12 cellular contexts compared by ENCODE assay signal in genomic region chr16:84724619-84725307, GRCh38. TPM values are rescaled to one million over a fixed set of nuclear protein-coding genes. Genes with fewer than 3 reads are reported as not detected.
DNase-seq lines count a peak whose midpoint lies in the region; ATAC-seq, FAIRE-seq and TF ChIP-seq lines count a peak whose summit lies in the region.
"Had no signal": no experiment of that assay in that cellular context is flagged by ENCODE, and none has a peak within 500 bp of the region (broad histone marks: within the 10 kb centered on the region; RNA-seq: fewer than 3 reads in every experiment).

No MANE protein-coding gene starts in this region.

- peak; percentile 25 for DNase-seq in GM13977 (ENCODE audit: low spot score)
- peak; percentile 37 for DNase-seq in iris pigment epithelial cell (ENCODE audit: low read depth)
- no peak for DNase-seq in NCI-H510A treated with DMSO at 0.1 percent for 48 hours (lab: John Stamatoyannopoulos, UW)
- DNase-seq in sciatic nerve (ENCODE audit: low spot score) = no peak
- no peak for DNase-seq in kidney
- DNase-seq: DMS79, NCI-H187, SW 1271 had no signal

- no peaks in the 10 kb centered on the region for H3K27me3 ChIP-seq in BLaER1 treated with 17β-estradiol and CSF1 and Interleukin-3, amounts not matched to agents 10 nM and 100 nM
- no peaks in the 10 kb centered on the region for H3K27me3 ChIP-seq in SU-DHL-6 (ENCODE audit: low read length)

- TF ChIP-seq CTCF in GM13977 (IDR thresholded peaks at IDR 0.05; ENCODE audit: extremely low read depth, insufficient read depth, missing control alignments) (peak; percentile 2), SU-DHL-6 (IDR thresholded peaks at IDR 0.05; ENCODE audit: insufficient read depth, low read length, poor library complexity, severe bottlenecking) (no peak), kidney (IDR thresholded peaks at IDR 0.05; ENCODE audit: borderline replicate concordance, extremely low read depth, insufficient read depth) (no peak)

- H2AFZ ChIP-seq in SU-DHL-6 (ENCODE audit: low read depth, low read length, severe bottlenecking) = no peak overlapping the region

- no peak for FAIRE-seq in kidney (lab: Jason Lieb, UNC)
- FAIRE-seq: frontal cortex had no signal

- H3K27ac ChIP-seq in BLaER1 treated with 17β-estradiol and CSF1 and Interleukin-3, amounts not matched to agents 10 nM and 100 nM = peak overlapping the region in 8 of 11 experiments; percentile 13 to 90 (median 86); a peak in 12 of 22 replicates
- H3K27ac ChIP-seq in SU-DHL-6 (ENCODE audit: low read depth, low read length) (peak overlapping the region; percentile 42), kidney (ENCODE audit: low read depth in 2 of 2, low read length in 2 of 2) (no peak overlapping the region)

- H3K4me1 ChIP-seq in BLaER1 treated with 17β-estradiol and CSF1 and Interleukin-3, amounts not matched to agents 10 nM and 100 nM = peaks cover 74 to 97% (median 84%) of the 10 kb centered on the region in 10 experiments
- H3K4me1 ChIP-seq in kidney (ENCODE audit: control insufficient read depth in 1 of 2, insufficient read depth in 1 of 2, low read depth in 1 of 2, low read length in 2 of 2) = peaks cover 16 to 30% of the 10 kb centered on the region in 2 donors

- in situ Hi-C loops in GM13977 (cut with MboI; ENCODE audit: low pct_unique_long_range_greater_than_20kb, low sequenced_read_pairs, unreplicated experiment) = loop anchor here (5.0 kb wide), 1 partner anchor 217 kb away; no protein-coding TSS in a partner anchor

- H3K9me2 ChIP-seq in SU-DHL-6 (replicated peaks; ENCODE audit: insufficient read depth, low read length) = no peaks in the 10 kb centered on the region

- H3K4me2 ChIP-seq in BLaER1 treated with 17β-estradiol and CSF1 and Interleukin-3, amounts not matched to agents 10 nM and 100 nM = peak overlapping the region; percentile 83 to 97 (median 95)
- peak overlapping the region; percentile 1 for H3K4me2 ChIP-seq in SU-DHL-6 (ENCODE audit: low read depth, low read length, poor library complexity, severe bottlenecking)

- H3K79me2 ChIP-seq in SU-DHL-6 (ENCODE audit: insufficient read depth, low read length) = peaks cover 99% of the 10 kb centered on the region

- intact Hi-C loops in sciatic nerve (cut with DNase I) (loop anchor here (5.0 kb wide), 3 partner anchors 47 to 607 kb away; partner anchors contain the start of gene MBTPS1), kidney (cut with DNase I) (loop anchor here (10.0 kb wide), 1 partner anchor 50 kb away; no protein-coding TSS in a partner anchor)

- H3K4me3 ChIP-seq in BLaER1 treated with 17β-estradiol and CSF1 and Interleukin-3, amounts not matched to agents 10 nM and 100 nM = no peak overlapping the region
- H3K4me3 ChIP-seq in SU-DHL-6 (ENCODE audit: insufficient read depth, low read length, poor library complexity, severe bottlenecking) (no peak overlapping the region), kidney (ENCODE audit: low read length in 2 of 2) (no peak overlapping the region)

- peaks cover 51% of the 10 kb centered on the region for H3F3A ChIP-seq in SU-DHL-6 (ENCODE audit: insufficient read depth)

- H3K9ac ChIP-seq in BLaER1 treated with 17β-estradiol and CSF1 and Interleukin-3, amounts not matched to agents 10 nM and 100 nM = peak overlapping the region in 5 of 11 experiments; percentile 12 to 79 (median 75); a peak in 5 of 22 replicates
- H3K9ac ChIP-seq in SU-DHL-6 (ENCODE audit: low read length) (no peak overlapping the region), kidney (ENCODE audit: low read length in 2 of 2) (no peak overlapping the region)

- peaks cover 5 to 36% (median 25%) of the 10 kb centered on the region in 11 experiments; a peak in 19 of 22 replicates for H3K36me3 ChIP-seq in BLaER1 treated with 17β-estradiol and CSF1 and Interleukin-3, amounts not matched to agents 10 nM and 100 nM
- 0 out of 2 replicates have a peak, but pooled peaks cover 2% of the 10 kb centered on the region for H3K36me3 ChIP-seq in SU-DHL-6 (ENCODE audit: low read length)
- H3K36me3 ChIP-seq in kidney (ENCODE audit: control insufficient read depth in 1 of 2, insufficient read depth in 2 of 2, low read length in 2 of 2) = no peaks in the 10 kb centered on the region

- no peaks in the 10 kb centered on the region for H3K9me3 ChIP-seq in BLaER1 treated with 17β-estradiol and CSF1 and Interleukin-3, amounts not matched to agents 10 nM and 100 nM (replicated peaks in 1 of 11)
- H3K9me3 ChIP-seq in SU-DHL-6 (ENCODE audit: insufficient read depth, low read length) = no peaks in the 10 kb centered on the region
- H3K9me3 ChIP-seq in kidney (ENCODE audit: control insufficient read depth in 1 of 2, low read length in 2 of 2) = no peaks in the 10 kb centered on the region

- H4K20me1 ChIP-seq in BLaER1 treated with 17β-estradiol and CSF1 and Interleukin-3, amounts not matched to agents 10 nM and 100 nM = peaks cover 68 to 100% (median 100%) of the 10 kb centered on the region in 11 experiments
- peaks cover 16% of the 10 kb centered on the region; the same call in 1 of the 2 replicates for H4K20me1 ChIP-seq in SU-DHL-6 (ENCODE audit: low read depth, low read length)

- no peak for ATAC-seq in GM18502 (IDR thresholded peaks at IDR 0.05; ENCODE audit: poor library complexity, unreplicated experiment)
- no peak for ATAC-seq in sciatic nerve

RNA-seq across cellular contexts. Expression of gene USP10, which starts 25.0 kb away (rescaled TPM):
- total RNA-seq in sciatic nerve (72.2 TPM), kidney (79.5 TPM)
- 36.8 TPM for polyA plus RNA-seq in kidney (ENCODE audit: insufficient read depth, low read depth, low replicate concordance)

Comparison
In these comparisons a context has a peak if more than half of its experiments do, and no peak if none do; other contexts are left out.
1. H3K27ac ChIP-seq: peak in BLaER1 treated with 17β-estradiol and CSF1 and Interleukin-3, amounts not matched to agents 10 nM and 100 nM (8 of 11) and SU-DHL-6 (single experiment); none in kidney (0 of 2).
2. DNase-seq: peak in GM13977 (single experiment) and iris pigment epithelial cell (single experiment); none in NCI-H510A treated with DMSO at 0.1 percent for 48 hours (single experiment), sciatic nerve (single experiment) and kidney (single experiment).